16 cellular contexts compared by ENCODE assay signal in genomic region chr6:140912686-140913085, GRCh38.
A peak's percentile ranks its signal among the peaks of the same experiment; 100 is the strongest.
DNase-seq lines count a peak whose midpoint lies in the region; ATAC-seq, FAIRE-seq and TF ChIP-seq lines count a peak whose summit lies in the region.
"Had no signal": no experiment of that assay in that cellular context is flagged by ENCODE, and none has a peak within 500 bp of the region (broad histone marks: within the 10 kb centered on the region; RNA-seq: fewer than 3 reads in every experiment).

No MANE protein-coding gene starts in this region.

- FAIRE-seq in bronchial epithelial cell (lab: Jason Lieb, UNC): no peak
- FAIRE-seq: GM12891, GM19239, H54 had no signal

- no peak overlapping the region for H3K4me2 ChIP-seq in osteoblast (ENCODE audit: insufficient read depth, low read length)

- ATAC-seq in GM18505 (IDR thresholded peaks at IDR 0.05; ENCODE audit: unreplicated experiment): no peak
- ATAC-seq: PC-3 had no signal

- peaks cover 10% of the 10 kb centered on the region for H3K4me1 ChIP-seq in osteoblast (ENCODE audit: insufficient read depth, low read length)

- H3K4me3 ChIP-seq in bronchial epithelial cell (ENCODE audit: low read depth, low read length) (no peak overlapping the region), osteoblast (ENCODE audit: insufficient read depth, low read length) (no peak overlapping the region)

- DNase-seq in DMS53 (lab: John Stamatoyannopoulos, UW): peak; percentile 7
- no peak for DNase-seq in DMS53 treated with DMSO at 0.1 percent for 48 hours (lab: John Stamatoyannopoulos, UW; ENCODE audit: unreplicated experiment)
- DNase-seq in NCI-H2171 treated with DMSO at 0.1 percent for 48 hours (lab: John Stamatoyannopoulos, UW): peak; percentile 84
- peak; percentile 15 for DNase-seq in bronchial epithelial cell (ENCODE audit: low read depth)
- DNase-seq in osteoblast (ENCODE audit: insufficient read length, low spot score, missing footprints): no peak
- DNase-seq in activated CD4-positive, alpha-beta T cell treated with anti-CD3 and anti-CD28 coated beads, Interleukin-2, amount 50 U/mL, for 48 hours: no peak
- no peak for DNase-seq in NCI-H146 (lab: John Stamatoyannopoulos, UW)
- DNase-seq: DMS79 treated with DMSO at 0.1 percent for 48 hours, KBM-7, NCI-H1694 treated with DMSO at 0.1 percent for 48 hours, PC-3 had no signal

- H3K79me2 ChIP-seq in osteoblast (ENCODE audit: insufficient read depth, low read length): no peaks in the 10 kb centered on the region

- H3K36me3 ChIP-seq in bronchial epithelial cell (ENCODE audit: control insufficient read depth, insufficient read depth, low read length) (no peaks in the 10 kb centered on the region), osteoblast (ENCODE audit: insufficient read depth, low read length) (no peaks in the 10 kb centered on the region)

- no peaks in the 10 kb centered on the region for H3K27me3 ChIP-seq in bronchial epithelial cell (ENCODE audit: control insufficient read depth, insufficient read depth, low read length)
- H3K27me3 ChIP-seq in osteoblast (ENCODE audit: insufficient read depth, low read length): no peaks in the 10 kb centered on the region

- peak overlapping the region; percentile 18 for H2AFZ ChIP-seq in osteoblast (ENCODE audit: low read length)

- no peak overlapping the region for H3K27ac ChIP-seq in osteoblast (ENCODE audit: low read depth, low read length)
- H3K27ac ChIP-seq: C4-2B had no signal

- H3K9me3 ChIP-seq in osteoblast (ENCODE audit: low read depth, low read length): no peaks in the 10 kb centered on the region

- H4K20me1 ChIP-seq in osteoblast (ENCODE audit: insufficient read depth, low read length): no peaks in the 10 kb centered on the region

- TF ChIP-seq CTCF in bronchial epithelial cell (IDR thresholded peaks at IDR 0.05; ENCODE audit: insufficient read depth, low read length, severe bottlenecking) (no peak), osteoblast (IDR thresholded peaks at IDR 0.05; ENCODE audit: extremely low read depth, low read depth, low read length) (no peak)

- no peak for TF ChIP-seq POLR2A in GM18505 (IDR thresholded peaks at IDR 0.05; ENCODE audit: borderline replicate concordance, extremely low read depth, insufficient read depth, insufficient read length)

Comparison
In these comparisons a context has a peak if more than half of its experiments do, and no peak if none do; other contexts are left out.
1. DNase-seq: peak in DMS53 (single experiment), NCI-H2171 treated with DMSO at 0.1 percent for 48 hours (single experiment) and bronchial epithelial cell (single experiment); none in DMS53 treated with DMSO at 0.1 percent for 48 hours (single experiment), osteoblast (single experiment), activated CD4-positive, alpha-beta T cell treated with anti-CD3 and anti-CD28 coated beads, Interleukin-2, amount 50 U/mL, for 48 hours (0 of 2) and NCI-H146 (single experiment).